ENCODE assay signal across 8 cellular contexts in the genomic region with DNA sequence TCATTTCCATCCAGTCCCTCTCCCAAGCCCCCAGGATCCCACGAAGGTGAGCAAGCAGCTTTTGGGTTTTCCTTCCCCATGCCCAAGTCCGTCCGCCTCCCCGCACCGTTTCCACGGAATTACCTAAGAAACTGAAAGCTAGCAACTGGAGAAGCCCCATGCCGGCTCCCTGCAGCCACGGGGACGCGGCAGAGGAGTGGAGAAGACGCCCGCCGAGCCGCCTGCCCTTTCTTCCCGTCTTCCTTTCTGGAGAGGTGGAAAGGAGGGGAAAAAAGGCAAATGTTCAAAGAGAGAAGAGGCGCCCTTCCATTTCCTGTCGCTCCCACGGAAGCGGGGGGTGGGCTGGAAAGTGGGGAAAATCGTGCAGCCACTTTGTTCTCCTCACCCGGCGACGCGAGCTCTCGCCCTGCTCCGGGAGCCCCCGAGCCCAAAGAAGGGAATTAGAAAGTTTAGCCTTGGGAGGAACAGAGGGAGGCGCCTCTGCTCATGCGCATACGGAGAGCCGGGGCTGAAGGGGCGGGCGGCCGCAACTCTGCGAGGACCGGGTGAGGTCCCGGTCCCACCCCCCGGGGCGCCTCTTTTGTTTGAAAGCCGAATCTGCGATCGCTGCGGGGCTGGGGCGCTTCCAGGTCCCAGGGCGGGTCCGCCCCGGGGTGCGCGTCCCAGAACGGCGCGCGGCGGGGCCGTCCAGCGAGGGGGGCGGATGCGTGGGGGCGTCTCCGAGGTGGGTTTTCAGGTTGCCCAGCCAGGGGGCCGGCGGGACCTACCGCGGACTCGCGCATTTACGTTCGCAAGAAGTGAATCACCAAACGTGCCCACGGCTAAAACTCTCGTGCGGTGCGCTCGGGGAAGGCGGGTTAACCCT. TPM values are rescaled to one million over a fixed set of nuclear protein-coding genes. Genes with fewer than 3 reads are reported as not detected.
DNase-seq lines count a peak whose midpoint lies in the region; ATAC-seq and TF ChIP-seq lines count a peak whose summit lies in the region.

A gene (minus strand): TSS at position 436 of the 865 bp plus-strand sequence. CDS start 276 bp downstream, at position 160.

- in situ Hi-C loops in astrocyte of the cerebellum (cut with HindIII; ENCODE audit: low sequenced_read_pairs), result no loop called here

- H3K4me3 ChIP-seq in astrocyte of the cerebellum (ENCODE audit: low read depth, low read length), result peak within 1 kb of the TSS; percentile 74

- peak within 1 kb of the TSS; percentile 90 for H3K4me3 Mint-ChIP-seq in progenitor cell of endocrine pancreas (ENCODE audit: low read depth)

- no peak for TF ChIP-seq POLR2A in GM18505 (IDR thresholded peaks at IDR 0.05; ENCODE audit: borderline replicate concordance, extremely low read depth, insufficient read depth, insufficient read length)

- no peaks in the 10 kb centered on the region for H3K27me3 Mint-ChIP-seq in progenitor cell of endocrine pancreas

- no peak for TF ChIP-seq CTCF in astrocyte of the cerebellum (IDR thresholded peaks at IDR 0.05; ENCODE audit: low read depth, low read length, missing control alignments)
- TF ChIP-seq CTCF in progenitor cell of endocrine pancreas (IDR thresholded peaks at IDR 0.05; ENCODE audit: unreplicated experiment), result no peak

- H3K9me3 Mint-ChIP-seq in progenitor cell of endocrine pancreas (ENCODE audit: low read depth), result no peaks in the 10 kb centered on the region

- ATAC-seq in left ventricle myocardium superior, result peak; percentile 88
- ATAC-seq in GM18505 (IDR thresholded peaks at IDR 0.05; ENCODE audit: unreplicated experiment), result no peak

- H3K27ac Mint-ChIP-seq in progenitor cell of endocrine pancreas, result peak within 1 kb of the TSS; percentile 96

- H3K4me1 Mint-ChIP-seq in progenitor cell of endocrine pancreas (ENCODE audit: low read depth), result peaks cover 49% of the 10 kb centered on the region

- intact Hi-C loops in left ventricle myocardium superior (cut with micrococcal nuclease), result loop anchor here (10.0 kb wide), 2 partner anchors 48 to 142 kb away; no protein-coding TSS in a partner anchor

- peaks cover 5% of the 10 kb centered on the region for H3K36me3 Mint-ChIP-seq in progenitor cell of endocrine pancreas (ENCODE audit: insufficient read depth)

- DNase-seq in NCI-H2081 (lab: John Stamatoyannopoulos, UW) (peak; percentile 29 to 42), NCI-H2081 treated with DMSO at 0.1 percent for 48 hours (lab: John Stamatoyannopoulos, UW) (no peak), NCI-H226 (peak; percentile 72), astrocyte of the cerebellum (ENCODE audit: low read depth) (no peak), left ventricle myocardium superior (peak; percentile 90), progenitor cell of endocrine pancreas (ENCODE audit: low spot score, unreplicated experiment) (peak; percentile 69), HUDEP-2 (lab: John Stamatoyannopoulos, UW; ENCODE audit: unreplicated experiment in 76 of 76) (no peak)

RNA-seq across cellular contexts. Expression of the gene that starts here (rescaled TPM):
- total RNA-seq in left ventricle myocardium superior (56.1 TPM), progenitor cell of endocrine pancreas (275 and 307 TPM in 2 replicates)

Comparison
In these comparisons a context has a peak if more than half of its experiments do, and no peak if none do; other contexts are left out.
1. DNase-seq: peak in NCI-H2081 (2 of 2), NCI-H226 (single experiment), left ventricle myocardium superior (single experiment) and progenitor cell of endocrine pancreas (single experiment); none in NCI-H2081 treated with DMSO at 0.1 percent for 48 hours (single experiment), astrocyte of the cerebellum (single experiment) and HUDEP-2 (0 of 76).